In genomic region chrX:46301903-46302302, GRCh38 we compare ENCODE assay signal across 34 cellular contexts.
"Had no signal": no experiment of that assay in that cellular context is flagged by ENCODE, and none has a peak within 500 bp of the region (broad histone marks: within the 10 kb centered on the region; RNA-seq: fewer than 3 reads in every experiment).

No MANE protein-coding gene starts in this region.

- H3K9me3 ChIP-seq: SJSA1 had no signal

- H3K9ac ChIP-seq: SK-N-SH had no signal

- H3K27ac ChIP-seq: brain microvascular endothelial cell, SJSA1 had no signal

- H3K27me3 Mint-ChIP-seq: activated CD4-positive, alpha-beta memory T cell treated with anti-CD3 and anti-CD28 coated beads for 36 hours; activated naive CD4-positive, alpha-beta T cell treated with anti-CD3 and anti-CD28 coated beads, Interleukin-2, amount 10 ng/mL, durations not matched to agents 7 days and 5 days; activated naive CD8-positive, alpha-beta T cell had no signal

- H3K4me1 ChIP-seq: SJSA1 had no signal

- H3K4me1 Mint-ChIP-seq: activated naive CD4-positive, alpha-beta T cell treated with anti-CD3 and anti-CD28 coated beads, Interleukin-2, amount 10 ng/mL, durations not matched to agents 7 days and 5 days had no signal

- H3K4me3 ChIP-seq: MG63, SJSA1 had no signal

- H3K4me3 Mint-ChIP-seq: activated CD4-positive, alpha-beta memory T cell treated with anti-CD3 and anti-CD28 coated beads for 36 hours; activated naive CD4-positive, alpha-beta T cell treated with anti-CD3 and anti-CD28 coated beads, Interleukin-2, amount 10 ng/mL, durations not matched to agents 7 days and 5 days; activated naive CD8-positive, alpha-beta T cell; activated T-cell treated with anti-CD3 and anti-CD28 coated beads, Interleukin-2, amount 50 U/mL, for 4 hours; activated T-helper 1 cell treated with anti-CD3 and anti-CD28 coated beads, Interleukin-12 subunit alpha, Interleukin-12 subunit beta, Interleukin-2, Interleukin-4 antibody, amounts not matched to agents 30 ng/mL and 10 ng/mL and 1 ng/mL, durations not matched to agents 14 hours and 24 hours and 36 hours; T-helper 1 cell treated with Interleukin-12 subunit alpha and Interleukin-12 subunit beta and Interleukin-4 antibody, amounts not matched to agents 30 μg/mL and 1 μg/mL, for 36 hours; T-helper 2 cell treated with Interferon-gamma antibody and Interleukin-4, amounts not matched to agents 5 μg/mL and 100 μg/mL, for 36 hours; WTC11 had no signal

- H3K36me3 ChIP-seq: brain microvascular endothelial cell, MG63, SJSA1 had no signal

- DNase-seq: activated CD4-positive, alpha-beta memory T cell treated with anti-CD3 and anti-CD28 coated beads for 36 hours; activated CD4-positive, alpha-beta T cell treated with anti-CD3 and anti-CD28 coated beads for 4 hours; activated CD4-positive, alpha-beta T cell treated with anti-CD3 and anti-CD28 coated beads, Interleukin-2, amount 50 U/mL, for 1 hour; activated CD8-positive, alpha-beta memory T cell treated with anti-CD3 and anti-CD28 coated beads, Interleukin-2, amount 50 U/mL, for 4 hours; activated effector memory CD4-positive, alpha-beta T cell treated with Interleukin-2 at 50 U/mL for 16 hours; activated naive CD4-positive, alpha-beta T cell treated with anti-CD3 and anti-CD28 coated beads, Interleukin-2, amount 10 ng/mL, durations not matched to agents 7 days and 5 days; activated T-cell treated with anti-CD3 and anti-CD28 coated beads for 4 hours; activated T-cell treated with anti-CD3 and anti-CD28 coated beads, Interleukin-2, amount 50 U/mL, for 4 hours; amniotic stem cell; aorta; brain microvascular endothelial cell; central memory CD4-positive, alpha-beta T cell; Kasumi-1; KG1; MG63; NCI-H1048; NCI-H1105 treated with DMSO at 0.1 percent for 48 hours; NCI-H1436; NCI-H1694; NCI-H1930; NCI-H2081 treated with DMSO at 0.1 percent for 48 hours; NCI-H345; NCI-H524 treated with DMSO at 0.1 percent for 48 hours; RPMI8226; SHP77 treated with DMSO at 0.1 percent for 48 hours; SK-N-SH had no signal

- ATAC-seq: activated CD4-positive, CD25-positive, alpha-beta regulatory T cell treated with anti-CD3 and anti-CD28 coated beads, Interleukin-2, amount 50 U/mL, for 24 hours; activated T-cell treated with anti-CD3 and anti-CD28 coated beads, Interleukin-2, amount 50 U/mL, for 4 hours; Panc1; WTC11 had no signal

- H3K4me2 ChIP-seq: SK-N-SH had no signal

- H3K27ac Mint-ChIP-seq: activated CD4-positive, alpha-beta memory T cell treated with anti-CD3 and anti-CD28 coated beads for 36 hours; activated naive CD4-positive, alpha-beta T cell treated with anti-CD3 and anti-CD28 coated beads, Interleukin-2, amount 10 ng/mL, durations not matched to agents 7 days and 5 days; activated naive CD8-positive, alpha-beta T cell; activated T-helper 1 cell treated with anti-CD3 and anti-CD28 coated beads, Interleukin-12 subunit alpha, Interleukin-12 subunit beta, Interleukin-2, Interleukin-4 antibody, amounts not matched to agents 30 ng/mL and 10 ng/mL and 1 ng/mL, durations not matched to agents 14 hours and 24 hours and 36 hours; T-helper 1 cell treated with Interleukin-12 subunit alpha and Interleukin-12 subunit beta and Interleukin-4 antibody, amounts not matched to agents 30 μg/mL and 1 μg/mL, for 36 hours; T-helper 2 cell treated with Interferon-gamma antibody and Interleukin-4, amounts not matched to agents 5 μg/mL and 100 μg/mL, for 36 hours; WTC11 had no signal

- H3K36me3 Mint-ChIP-seq: activated CD4-positive, alpha-beta memory T cell treated with anti-CD3 and anti-CD28 coated beads for 36 hours; activated naive CD4-positive, alpha-beta T cell treated with anti-CD3 and anti-CD28 coated beads, Interleukin-2, amount 10 ng/mL, durations not matched to agents 7 days and 5 days; activated naive CD8-positive, alpha-beta T cell had no signal

- H3K27me3 ChIP-seq: brain microvascular endothelial cell, MG63, SJSA1 had no signal
